1 cellular context compared by ENCODE assay signal in the genomic region with DNA sequence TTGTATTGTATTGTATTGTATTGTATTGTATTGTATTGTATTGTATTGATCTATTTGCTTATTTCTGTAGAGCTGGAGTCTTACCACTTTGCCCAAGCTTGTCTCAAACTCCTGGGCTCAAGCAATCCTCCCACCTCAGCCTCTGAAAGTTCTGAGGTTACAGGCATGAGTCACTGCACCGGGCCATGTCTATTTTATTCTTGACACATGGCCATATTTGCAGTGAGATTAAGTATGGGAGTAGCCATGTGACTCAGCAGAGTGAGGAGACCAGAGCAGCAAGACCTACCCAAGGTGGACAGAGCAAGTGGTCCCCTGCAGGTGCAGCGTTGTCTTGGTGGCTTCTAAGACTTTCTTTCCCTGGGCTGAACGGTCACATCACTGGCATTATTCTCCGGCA.
TF ChIP-seq lines count a peak whose summit lies in the region.

No MANE protein-coding gene starts in this region.

TF ChIP-seq in K562, 482 proteins besides CTCF, POLR2A, EP300 and RAD21 (continued from another document and continues in another):
- TF ChIP-seq, protein P1, sequence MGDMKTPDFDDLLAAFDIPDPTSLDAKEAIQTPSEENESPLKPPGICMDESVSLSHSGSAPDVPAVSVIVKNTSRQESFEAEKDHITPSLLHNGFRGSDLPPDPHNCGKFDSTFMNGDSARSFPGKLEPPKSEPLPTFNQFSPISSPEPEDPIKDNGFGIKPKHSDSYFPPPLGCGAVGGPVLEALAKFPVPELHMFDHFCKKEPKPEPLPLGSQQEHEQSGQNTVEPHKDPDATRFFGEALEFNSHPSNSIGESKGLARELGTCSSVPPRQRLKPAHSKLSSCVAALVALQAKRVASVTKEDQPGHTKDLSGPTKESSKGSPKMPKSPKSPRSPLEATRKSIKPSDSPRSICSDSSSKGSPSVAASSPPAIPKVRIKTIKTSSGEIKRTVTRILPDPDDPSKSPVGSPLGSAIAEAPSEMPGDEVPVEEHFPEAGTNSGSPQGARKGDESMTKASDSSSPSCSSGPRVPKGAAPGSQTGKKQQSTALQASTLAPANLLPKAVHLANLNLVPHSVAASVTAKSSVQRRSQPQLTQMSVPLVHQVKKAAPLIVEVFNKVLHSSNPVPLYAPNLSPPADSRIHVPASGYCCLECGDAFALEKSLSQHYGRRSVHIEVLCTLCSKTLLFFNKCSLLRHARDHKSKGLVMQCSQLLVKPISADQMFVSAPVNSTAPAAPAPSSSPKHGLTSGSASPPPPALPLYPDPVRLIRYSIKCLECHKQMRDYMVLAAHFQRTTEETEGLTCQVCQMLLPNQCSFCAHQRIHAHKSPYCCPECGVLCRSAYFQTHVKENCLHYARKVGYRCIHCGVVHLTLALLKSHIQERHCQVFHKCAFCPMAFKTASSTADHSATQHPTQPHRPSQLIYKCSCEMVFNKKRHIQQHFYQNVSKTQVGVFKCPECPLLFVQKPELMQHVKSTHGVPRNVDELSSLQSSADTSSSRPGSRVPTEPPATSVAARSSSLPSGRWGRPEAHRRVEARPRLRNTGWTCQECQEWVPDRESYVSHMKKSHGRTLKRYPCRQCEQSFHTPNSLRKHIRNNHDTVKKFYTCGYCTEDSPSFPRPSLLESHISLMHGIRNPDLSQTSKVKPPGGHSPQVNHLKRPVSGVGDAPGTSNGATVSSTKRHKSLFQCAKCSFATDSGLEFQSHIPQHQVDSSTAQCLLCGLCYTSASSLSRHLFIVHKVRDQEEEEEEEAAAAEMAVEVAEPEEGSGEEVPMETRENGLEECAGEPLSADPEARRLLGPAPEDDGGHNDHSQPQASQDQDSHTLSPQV (IDR thresholded peaks at IDR 0.05): no peak
- TF ChIP-seq POLR2B (IDR thresholded peaks at IDR 0.05; ENCODE audit: low read depth, partially characterized antibody) (no peak), GATA2 (CRISPR knock-in tag; IDR thresholded peaks at IDR 0.05) (no peak), POU5F1 (IDR thresholded peaks at IDR 0.05; ENCODE audit: borderline replicate concordance, low read depth, low read length, partially characterized antibody) (no peak), GTF2E2 (tag; IDR thresholded peaks at IDR 0.05) (no peak), PURB (CRISPR knock-in tag; IDR thresholded peaks at IDR 0.05; ENCODE audit: low read depth) (no peak), BCOR (IDR thresholded peaks at IDR 0.05) (no peak), ZNF780A (CRISPR knock-in tag; IDR thresholded peaks at IDR 0.05) (no peak), RBM39 (optimal IDR thresholded peaks at IDR 0.05; ENCODE audit: low read depth, low read length) (no peak), MYC (IDR thresholded peaks at IDR 0.05; ENCODE audit: low read depth, low read length) (peak; percentile 65), MYC (CRISPR knock-in tag; IDR thresholded peaks at IDR 0.05; ENCODE audit: borderline replicate concordance, low read depth) (no peak), HDAC3 (IDR thresholded peaks at IDR 0.05; ENCODE audit: borderline replicate concordance, partially characterized antibody) (peak; percentile 28), ERF (CRISPR knock-in tag; IDR thresholded peaks at IDR 0.05) (no peak), SMAD4 (CRISPR knock-in tag; conservative IDR thresholded peaks at IDR 0.05) (no peak), ZNF764 (CRISPR knock-in tag; IDR thresholded peaks at IDR 0.05; ENCODE audit: low read depth) (no peak), ZNF146 (CRISPR knock-in tag; IDR thresholded peaks at IDR 0.05; ENCODE audit: unreplicated experiment) (no peak), ZNF707 (CRISPR knock-in tag; conservative IDR thresholded peaks at IDR 0.05) (no peak), MEIS2 (IDR thresholded peaks at IDR 0.05; ENCODE audit: partially characterized antibody) (peak; percentile 78), ZNF347 (CRISPR knock-in tag; IDR thresholded peaks at IDR 0.05; ENCODE audit: low read depth) (no peak), FOSL1 (tag; conservative IDR thresholded peaks at IDR 0.05) (peak; percentile 92), POLR3G (IDR thresholded peaks at IDR 0.05; ENCODE audit: extremely low read depth, insufficient read length, insufficient replicate concordance) (no peak), PHF21A (IDR thresholded peaks at IDR 0.05; ENCODE audit: borderline replicate concordance, low read depth) (no peak), MTF1 (CRISPR knock-in tag; IDR thresholded peaks at IDR 0.05; ENCODE audit: borderline replicate concordance) (no peak), SMARCA5 (IDR thresholded peaks at IDR 0.05) (no peak), RUNX1 (IDR thresholded peaks at IDR 0.05; ENCODE audit: low read depth) (no peak), PML (IDR thresholded peaks at IDR 0.05; ENCODE audit: low read length) (no peak), ZNF316 (IDR thresholded peaks at IDR 0.05) (peak; percentile 63), ZNF445 (CRISPR knock-in tag; IDR thresholded peaks at IDR 0.05; ENCODE audit: low read depth) (no peak), MBD2 (IDR thresholded peaks at IDR 0.05; ENCODE audit: borderline replicate concordance, low read depth) (no peak), ZNF785 (CRISPR knock-in tag; IDR thresholded peaks at IDR 0.05) (no peak), ZNF239 (CRISPR knock-in tag; IDR thresholded peaks at IDR 0.05) (no peak), ZKSCAN1 (IDR thresholded peaks at IDR 0.05; ENCODE audit: low read depth, low read length) (no peak)
- TF ChIP-seq, protein P2, sequence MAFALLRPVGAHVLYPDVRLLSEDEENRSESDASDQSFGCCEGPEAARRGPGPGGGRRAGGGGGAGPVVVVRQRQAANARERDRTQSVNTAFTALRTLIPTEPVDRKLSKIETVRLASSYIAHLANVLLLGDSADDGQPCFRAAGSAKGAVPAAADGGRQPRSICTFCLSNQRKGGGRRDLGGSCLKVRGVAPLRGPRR (CRISPR knock-in tag; IDR thresholded peaks at IDR 0.05): no peak
- TF ChIP-seq, protein P3, sequence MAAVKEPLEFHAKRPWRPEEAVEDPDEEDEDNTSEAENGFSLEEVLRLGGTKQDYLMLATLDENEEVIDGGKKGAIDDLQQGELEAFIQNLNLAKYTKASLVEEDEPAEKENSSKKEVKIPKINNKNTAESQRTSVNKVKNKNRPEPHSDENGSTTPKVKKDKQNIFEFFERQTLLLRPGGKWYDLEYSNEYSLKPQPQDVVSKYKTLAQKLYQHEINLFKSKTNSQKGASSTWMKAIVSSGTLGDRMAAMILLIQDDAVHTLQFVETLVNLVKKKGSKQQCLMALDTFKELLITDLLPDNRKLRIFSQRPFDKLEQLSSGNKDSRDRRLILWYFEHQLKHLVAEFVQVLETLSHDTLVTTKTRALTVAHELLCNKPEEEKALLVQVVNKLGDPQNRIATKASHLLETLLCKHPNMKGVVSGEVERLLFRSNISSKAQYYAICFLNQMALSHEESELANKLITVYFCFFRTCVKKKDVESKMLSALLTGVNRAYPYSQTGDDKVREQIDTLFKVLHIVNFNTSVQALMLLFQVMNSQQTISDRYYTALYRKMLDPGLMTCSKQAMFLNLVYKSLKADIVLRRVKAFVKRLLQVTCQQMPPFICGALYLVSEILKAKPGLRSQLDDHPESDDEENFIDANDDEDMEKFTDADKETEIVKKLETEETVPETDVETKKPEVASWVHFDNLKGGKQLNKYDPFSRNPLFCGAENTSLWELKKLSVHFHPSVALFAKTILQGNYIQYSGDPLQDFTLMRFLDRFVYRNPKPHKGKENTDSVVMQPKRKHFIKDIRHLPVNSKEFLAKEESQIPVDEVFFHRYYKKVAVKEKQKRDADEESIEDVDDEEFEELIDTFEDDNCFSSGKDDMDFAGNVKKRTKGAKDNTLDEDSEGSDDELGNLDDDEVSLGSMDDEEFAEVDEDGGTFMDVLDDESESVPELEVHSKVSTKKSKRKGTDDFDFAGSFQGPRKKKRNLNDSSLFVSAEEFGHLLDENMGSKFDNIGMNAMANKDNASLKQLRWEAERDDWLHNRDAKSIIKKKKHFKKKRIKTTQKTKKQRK (IDR thresholded peaks at IDR 0.05; ENCODE audit: borderline replicate concordance, low read depth, low read length): no peak
- TF ChIP-seq, protein P4, sequence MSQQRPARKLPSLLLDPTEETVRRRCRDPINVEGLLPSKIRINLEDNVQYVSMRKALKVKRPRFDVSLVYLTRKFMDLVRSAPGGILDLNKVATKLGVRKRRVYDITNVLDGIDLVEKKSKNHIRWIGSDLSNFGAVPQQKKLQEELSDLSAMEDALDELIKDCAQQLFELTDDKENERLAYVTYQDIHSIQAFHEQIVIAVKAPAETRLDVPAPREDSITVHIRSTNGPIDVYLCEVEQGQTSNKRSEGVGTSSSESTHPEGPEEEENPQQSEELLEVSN (IDR thresholded peaks at IDR 0.05; ENCODE audit: borderline replicate concordance in 1 of 2, extremely low read depth in 1 of 2, insufficient read depth in 1 of 2, insufficient read length in 1 of 2, low read depth in 1 of 2, low read length in 1 of 2, poor library complexity in 1 of 2, severe bottlenecking in 1 of 2): no peak
- TF ChIP-seq, protein P5, sequence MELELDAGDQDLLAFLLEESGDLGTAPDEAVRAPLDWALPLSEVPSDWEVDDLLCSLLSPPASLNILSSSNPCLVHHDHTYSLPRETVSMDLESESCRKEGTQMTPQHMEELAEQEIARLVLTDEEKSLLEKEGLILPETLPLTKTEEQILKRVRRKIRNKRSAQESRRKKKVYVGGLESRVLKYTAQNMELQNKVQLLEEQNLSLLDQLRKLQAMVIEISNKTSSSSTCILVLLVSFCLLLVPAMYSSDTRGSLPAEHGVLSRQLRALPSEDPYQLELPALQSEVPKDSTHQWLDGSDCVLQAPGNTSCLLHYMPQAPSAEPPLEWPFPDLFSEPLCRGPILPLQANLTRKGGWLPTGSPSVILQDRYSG (tag; conservative IDR thresholded peaks at IDR 0.05; ENCODE audit: low read depth): no peak
- TF ChIP-seq, protein P6, sequence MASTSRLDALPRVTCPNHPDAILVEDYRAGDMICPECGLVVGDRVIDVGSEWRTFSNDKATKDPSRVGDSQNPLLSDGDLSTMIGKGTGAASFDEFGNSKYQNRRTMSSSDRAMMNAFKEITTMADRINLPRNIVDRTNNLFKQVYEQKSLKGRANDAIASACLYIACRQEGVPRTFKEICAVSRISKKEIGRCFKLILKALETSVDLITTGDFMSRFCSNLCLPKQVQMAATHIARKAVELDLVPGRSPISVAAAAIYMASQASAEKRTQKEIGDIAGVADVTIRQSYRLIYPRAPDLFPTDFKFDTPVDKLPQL (IDR thresholded peaks at IDR 0.05; ENCODE audit: extremely low read depth, insufficient read length): no peak
- TF ChIP-seq, protein P7, sequence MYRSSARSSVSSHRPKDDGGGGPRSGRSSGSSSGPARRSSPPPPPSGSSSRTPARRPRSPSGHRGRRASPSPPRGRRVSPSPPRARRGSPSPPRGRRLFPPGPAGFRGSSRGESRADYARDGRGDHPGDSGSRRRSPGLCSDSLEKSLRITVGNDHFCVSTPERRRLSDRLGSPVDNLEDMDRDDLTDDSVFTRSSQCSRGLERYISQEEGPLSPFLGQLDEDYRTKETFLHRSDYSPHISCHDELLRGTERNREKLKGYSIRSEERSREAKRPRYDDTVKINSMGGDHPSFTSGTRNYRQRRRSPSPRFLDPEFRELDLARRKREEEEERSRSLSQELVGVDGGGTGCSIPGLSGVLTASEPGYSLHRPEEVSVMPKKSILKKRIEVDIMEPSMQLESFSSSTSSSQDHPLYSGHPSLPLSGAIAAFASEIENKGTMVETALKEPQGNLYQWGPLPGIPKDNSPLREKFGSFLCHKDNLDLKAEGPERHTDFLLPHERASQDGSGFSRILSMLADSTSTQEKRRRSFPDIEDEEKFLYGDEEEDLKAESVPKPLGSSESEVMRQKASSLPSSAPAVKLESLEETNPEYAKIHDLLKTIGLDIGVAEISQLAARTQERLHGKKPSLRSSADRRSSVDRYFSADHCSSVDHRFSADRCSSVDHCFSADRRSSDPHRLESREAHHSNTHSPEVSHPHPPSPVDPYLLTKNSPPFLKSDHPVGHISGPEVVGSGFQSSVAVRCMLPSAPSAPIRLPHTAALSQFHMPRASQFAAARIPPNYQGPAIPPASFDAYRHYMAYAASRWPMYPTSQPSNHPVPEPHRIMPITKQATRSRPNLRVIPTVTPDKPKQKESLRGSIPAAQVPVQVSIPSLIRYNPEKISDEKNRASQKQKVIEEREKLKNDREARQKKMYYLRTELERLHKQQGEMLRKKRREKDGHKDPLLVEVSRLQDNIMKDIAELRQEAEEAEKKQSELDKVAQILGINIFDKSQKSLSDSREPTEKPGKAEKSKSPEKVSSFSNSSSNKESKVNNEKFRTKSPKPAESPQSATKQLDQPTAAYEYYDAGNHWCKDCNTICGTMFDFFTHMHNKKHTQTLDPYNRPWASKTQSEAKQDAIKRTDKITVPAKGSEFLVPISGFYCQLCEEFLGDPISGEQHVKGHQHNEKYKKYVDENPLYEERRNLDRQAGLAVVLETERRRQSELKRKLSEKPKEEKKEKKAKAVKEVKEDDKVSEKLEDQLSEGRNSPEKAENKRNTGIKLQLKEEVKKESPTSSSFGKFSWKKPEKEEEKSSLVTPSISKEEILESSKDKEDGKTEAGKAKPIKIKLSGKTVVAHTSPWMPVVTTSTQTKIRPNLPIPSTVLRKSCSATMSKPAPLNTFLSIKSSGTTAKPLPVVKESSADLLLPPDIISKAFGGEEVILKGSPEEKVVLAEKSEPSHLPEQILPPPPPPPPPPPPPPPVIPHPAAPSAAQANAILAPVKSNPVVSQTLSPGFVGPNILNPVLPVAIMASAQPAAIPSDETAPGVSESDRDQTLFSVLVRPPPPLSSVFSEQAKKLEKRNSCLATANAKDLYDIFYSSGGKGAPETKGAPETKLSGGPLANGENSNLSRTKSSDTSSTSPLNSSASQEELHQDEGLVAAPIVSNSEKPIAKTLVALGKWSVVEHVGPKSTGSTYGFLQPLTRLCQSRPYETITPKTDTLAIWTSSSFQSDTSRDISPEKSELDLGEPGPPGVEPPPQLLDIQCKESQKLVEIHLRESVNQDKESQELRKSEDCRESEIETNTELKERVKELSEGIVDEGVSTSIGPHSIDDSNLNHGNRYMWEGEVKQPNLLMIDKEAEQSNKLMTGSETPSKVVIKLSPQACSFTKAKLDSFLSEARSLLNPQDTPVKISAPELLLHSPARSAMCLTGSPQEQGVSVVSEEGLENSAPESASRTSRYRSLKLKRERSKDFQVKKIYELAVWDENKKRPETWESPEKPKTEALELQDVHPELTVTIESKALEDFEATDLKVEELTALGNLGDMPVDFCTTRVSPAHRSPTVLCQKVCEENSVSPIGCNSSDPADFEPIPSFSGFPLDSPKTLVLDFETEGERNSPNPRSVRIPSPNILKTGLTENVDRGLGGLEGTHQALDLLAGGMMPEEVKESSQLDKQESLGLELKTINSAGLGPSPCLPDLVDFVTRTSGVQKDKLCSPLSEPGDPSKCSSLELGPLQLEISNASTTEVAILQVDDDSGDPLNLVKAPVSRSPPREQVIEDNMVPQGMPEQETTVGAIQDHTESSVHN (IDR thresholded peaks at IDR 0.05; ENCODE audit: borderline replicate concordance in 1 of 2, low read depth in 1 of 2): no peak
- TF ChIP-seq, protein P8, sequence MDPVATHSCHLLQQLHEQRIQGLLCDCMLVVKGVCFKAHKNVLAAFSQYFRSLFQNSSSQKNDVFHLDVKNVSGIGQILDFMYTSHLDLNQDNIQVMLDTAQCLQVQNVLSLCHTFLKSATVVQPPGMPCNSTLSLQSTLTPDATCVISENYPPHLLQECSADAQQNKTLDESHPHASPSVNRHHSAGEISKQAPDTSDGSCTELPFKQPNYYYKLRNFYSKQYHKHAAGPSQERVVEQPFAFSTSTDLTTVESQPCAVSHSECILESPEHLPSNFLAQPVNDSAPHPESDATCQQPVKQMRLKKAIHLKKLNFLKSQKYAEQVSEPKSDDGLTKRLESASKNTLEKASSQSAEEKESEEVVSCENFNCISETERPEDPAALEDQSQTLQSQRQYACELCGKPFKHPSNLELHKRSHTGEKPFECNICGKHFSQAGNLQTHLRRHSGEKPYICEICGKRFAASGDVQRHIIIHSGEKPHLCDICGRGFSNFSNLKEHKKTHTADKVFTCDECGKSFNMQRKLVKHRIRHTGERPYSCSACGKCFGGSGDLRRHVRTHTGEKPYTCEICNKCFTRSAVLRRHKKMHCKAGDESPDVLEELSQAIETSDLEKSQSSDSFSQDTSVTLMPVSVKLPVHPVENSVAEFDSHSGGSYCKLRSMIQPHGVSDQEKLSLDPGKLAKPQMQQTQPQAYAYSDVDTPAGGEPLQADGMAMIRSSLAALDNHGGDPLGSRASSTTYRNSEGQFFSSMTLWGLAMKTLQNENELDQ (CRISPR knock-in tag; IDR thresholded peaks at IDR 0.05; ENCODE audit: borderline replicate concordance): no peak
